1 cellular context compared by ENCODE assay signal in genomic region chr2:39679805-39680204, GRCh38.
TF ChIP-seq lines count a peak whose summit lies in the region.

No MANE protein-coding gene starts in this region.

TF ChIP-seq in GM23338, 12 proteins besides CTCF, POLR2A, EP300 and RAD21 (continued from another document):
- no peak for TF ChIP-seq REST (IDR thresholded peaks at IDR 0.05; ENCODE audit: unreplicated experiment)
- no peak for TF ChIP-seq CREB1 (CRISPR knock-in tag; IDR thresholded peaks at IDR 0.05; ENCODE audit: low read depth)
- no peak for TF ChIP-seq STAT1 (IDR thresholded peaks at IDR 0.05; ENCODE audit: unreplicated experiment)
